In the genomic region with DNA sequence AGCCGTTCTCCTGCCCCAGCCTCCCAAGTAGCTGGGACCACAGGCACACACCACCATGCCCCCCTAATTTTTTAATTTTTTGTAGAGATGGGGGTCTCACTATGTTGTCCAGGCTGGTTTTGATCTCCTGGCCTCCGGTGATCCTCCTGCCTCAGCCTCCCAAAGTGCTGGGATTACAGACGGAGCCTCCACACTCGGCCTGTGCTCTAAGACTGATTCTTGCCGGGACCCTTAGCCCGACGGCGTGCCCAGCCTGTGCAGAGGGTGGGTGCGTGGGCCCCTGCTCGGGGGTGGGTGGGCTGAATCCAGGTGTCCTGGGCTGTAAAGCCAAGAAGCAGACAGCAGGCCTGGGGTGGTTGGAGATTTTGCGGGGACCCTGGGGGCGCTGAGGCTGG, we compare ENCODE assay signal across 11 cellular contexts.
DNase-seq lines count a peak whose midpoint lies in the region; ATAC-seq and TF ChIP-seq lines count a peak whose summit lies in the region.
"Had no signal": no experiment of that assay in that cellular context is flagged by ENCODE, and none has a peak within 500 bp of the region (broad histone marks: within the 10 kb centered on the region; RNA-seq: fewer than 3 reads in every experiment).

No MANE protein-coding gene starts in this region.

- DNase-seq in A673 (ENCODE audit: low spot score) = no peak
- no peak for DNase-seq in foreskin fibroblast
- no peak for DNase-seq in trophoblast cell
- DNase-seq in activated naive CD4-positive, alpha-beta T cell treated with anti-CD3 and anti-CD28 coated beads, Interleukin-2, amount 50 U/mL, for 72 hours (ENCODE audit: low spot score in 2 of 2) = no peak
- no peak for DNase-seq in NOMO-1 (lab: John Stamatoyannopoulos, UW; ENCODE audit: unreplicated experiment in 2 of 2)
- no peak for DNase-seq in kidney glomerular epithelial cell (lab: John Stamatoyannopoulos, UW)
- DNase-seq in GDM1 (lab: John Stamatoyannopoulos, UW) = no peak

- peak overlapping the region; percentile 98 for H2AK5ac ChIP-seq in trophoblast cell (ENCODE audit: low read length)

- H2BK5ac ChIP-seq in trophoblast cell (ENCODE audit: low read depth, low read length, poor library complexity) = peak overlapping the region; percentile 99

- peak overlapping the region; percentile 95 for H3K14ac ChIP-seq in trophoblast cell (ENCODE audit: low read length)

- peak overlapping the region; percentile 46 for H2AFZ ChIP-seq in trophoblast cell (ENCODE audit: insufficient read depth, low read length, poor library complexity)

- H3K27me3 ChIP-seq in A673 (replicated peaks; ENCODE audit: insufficient read depth, low read depth, low read length, poor library complexity) (no peaks in the 10 kb centered on the region), trophoblast cell (ENCODE audit: insufficient read depth, low read length) (no peaks in the 10 kb centered on the region)

- H2BK12ac ChIP-seq in trophoblast cell (ENCODE audit: low read length) = peak overlapping the region; percentile 97

- H2BK120ac ChIP-seq in trophoblast cell (ENCODE audit: insufficient read depth, low read length, poor library complexity) = peak overlapping the region; percentile 99

- H3K79me1 ChIP-seq in trophoblast cell (ENCODE audit: low read length) = peaks cover 52% of the 10 kb centered on the region

- peaks cover 18% of the 10 kb centered on the region for H3K79me2 ChIP-seq in trophoblast cell (ENCODE audit: control insufficient read depth, insufficient read depth, low read length, poor library complexity)

- H3K18ac ChIP-seq in trophoblast cell (ENCODE audit: low read length) = peak overlapping the region; percentile 94

- peak overlapping the region; percentile 97 for H3K4ac ChIP-seq in trophoblast cell (ENCODE audit: low read depth, low read length)

- POLR2A ChIA-PET in A673 (lab: Charles Lee; ENCODE audit: low non-redundant PET) = no interaction called here

- no CpG with 5 or more reads among the region's 12 CpGs for WGBS in trophoblast cell (ENCODE audit: extremely low coverage, insufficient coverage, insufficient read length)

- H3K9ac ChIP-seq in trophoblast cell (ENCODE audit: low read length) = no peak overlapping the region

- H3K4me2 ChIP-seq in trophoblast cell (ENCODE audit: low read length) = peak overlapping the region; percentile 5

- peak overlapping the region; percentile 89 for H3K27ac ChIP-seq in A673 (ENCODE audit: low read depth, low read length, poor library complexity, severe bottlenecking)
- peak overlapping the region; percentile 97; the same call in 1 of the 2 replicates for H3K27ac ChIP-seq in VCaP
- peak overlapping the region; percentile 100 for H3K27ac ChIP-seq in trophoblast cell (ENCODE audit: low read depth, low read length)
- H3K27ac ChIP-seq: C4-2B had no signal

- H4K91ac ChIP-seq in trophoblast cell (ENCODE audit: low read depth, low read length) = peak overlapping the region; percentile 100

- H3K9me3 ChIP-seq in A673 (ENCODE audit: low read depth, low read length, poor library complexity, severe bottlenecking) (no peaks in the 10 kb centered on the region), trophoblast cell (ENCODE audit: insufficient read depth, low read depth, low read length) (no peaks in the 10 kb centered on the region)

- peaks cover 29% of the 10 kb centered on the region for H3K4me1 ChIP-seq in A673 (ENCODE audit: insufficient read depth, low read length, poor library complexity, severe bottlenecking)
- peaks cover 34 to 37% of the 10 kb centered on the region in 2 experiments for H3K4me1 ChIP-seq in trophoblast cell (ENCODE audit: control insufficient read depth in 1 of 2, insufficient read depth in 2 of 2, low read length in 2 of 2)

- peak overlapping the region; percentile 17 for H4K12ac ChIP-seq in trophoblast cell (ENCODE audit: low read depth, low read length)

- H3K27ac Mint-ChIP-seq in activated naive CD4-positive, alpha-beta T cell treated with anti-CD3 and anti-CD28 coated beads, Interleukin-2, amount 50 U/mL, for 72 hours = no peak overlapping the region
- H3K27ac Mint-ChIP-seq: activated naive CD4-positive, alpha-beta T cell treated with anti-CD3 and anti-CD28 coated beads, Interleukin-2, amount 50 U/mL, for 24 hours had no signal

- no peaks in the 10 kb centered on the region for H3K9me3 Mint-ChIP-seq in activated naive CD4-positive, alpha-beta T cell treated with anti-CD3 and anti-CD28 coated beads, Interleukin-2, amount 50 U/mL, for 72 hours
- H3K9me3 Mint-ChIP-seq: activated naive CD4-positive, alpha-beta T cell treated with anti-CD3 and anti-CD28 coated beads, Interleukin-2, amount 50 U/mL, for 24 hours had no signal

- H4K8ac ChIP-seq in trophoblast cell (ENCODE audit: low read depth, low read length) = peak overlapping the region; percentile 92

- CTCF ChIA-PET in A673 (lab: Charles Lee) = interaction anchor here (0.6 kb wide), 1 partner anchor 12 kb away, joined by 6 read pairs; no protein-coding TSS in a partner anchor

- no peaks in the 10 kb centered on the region for H3K36me3 ChIP-seq in A673 (ENCODE audit: insufficient read depth, low read length, poor library complexity, severe bottlenecking)
- no peaks in the 10 kb centered on the region for H3K36me3 ChIP-seq in trophoblast cell (ENCODE audit: control insufficient read depth in 1 of 2, insufficient read depth in 2 of 2, low read length in 2 of 2)

- intact Hi-C loops in A673 (cut with micrococcal nuclease; ENCODE audit: unreplicated experiment) = loop anchor here (5.0 kb wide), 1 partner anchor 63 kb away; a partner anchor contains a TSS

- no TSS peak for BruUV-seq in A673 (replicated peaks; lab: Mats Ljungman, UMichigan)

- TF ChIP-seq CTCF in A673 (conservative IDR thresholded peaks at IDR 0.05; ENCODE audit: low read depth, low read length) (no peak), VCaP (conservative IDR thresholded peaks at IDR 0.05) (no peak), foreskin fibroblast (IDR thresholded peaks at IDR 0.05; ENCODE audit: low read depth, low read length) (no peak)

- H3K4me3 ChIP-seq in A673 (ENCODE audit: low read depth, low read length, poor library complexity, severe bottlenecking) (no peak overlapping the region), foreskin fibroblast (ENCODE audit: low read depth in 1 of 2, low read length in 2 of 2) (peak overlapping the region; percentile 16 to 28), trophoblast cell (ENCODE audit: low read depth, low read length) (no peak overlapping the region)
- H3K4me3 ChIP-seq: GM12878 had no signal

- no peaks in the 10 kb centered on the region for H3K36me3 Mint-ChIP-seq in activated naive CD4-positive, alpha-beta T cell treated with anti-CD3 and anti-CD28 coated beads, Interleukin-2, amount 50 U/mL, for 72 hours
- H3K36me3 Mint-ChIP-seq: activated naive CD4-positive, alpha-beta T cell treated with anti-CD3 and anti-CD28 coated beads, Interleukin-2, amount 50 U/mL, for 24 hours had no signal

- H3K23ac ChIP-seq in trophoblast cell (ENCODE audit: low read length) = no peak overlapping the region

- ATAC-seq in activated naive CD4-positive, alpha-beta T cell treated with anti-CD3 and anti-CD28 coated beads, Interleukin-2, amount 50 U/mL, for 72 hours = no peak
- ATAC-seq: GM12878 had no signal

Comparison
In these comparisons a context has a peak if more than half of its experiments do, and no peak if none do; other contexts are left out.
1. H3K4me3 ChIP-seq: peak in foreskin fibroblast (2 of 2); none in A673 (single experiment) and trophoblast cell (single experiment).
2. Peak in every context shown above with its lines, with median percentiles within 50 percentile points of each other: H3K27ac ChIP-seq.